Comparison of ENCODE assay signal across 1 cellular context in genomic region chr12:89379100-89379838, GRCh38.
A peak's percentile ranks its signal among the peaks of the same experiment; 100 is the strongest.
TF ChIP-seq lines count a peak whose summit lies in the region.

No MANE protein-coding gene starts in this region.

TF ChIP-seq in HepG2, 621 proteins besides CTCF, POLR2A, EP300 and RAD21 (continued from another document and continues in another):
- TF ChIP-seq ZNF710 (CRISPR knock-in tag; IDR thresholded peaks at IDR 0.05; ENCODE audit: borderline replicate concordance), result no peak
- peak; percentile 33; the same call in 1 of the 2 replicates for TF ChIP-seq SIX4 (CRISPR knock-in tag; IDR thresholded peaks at IDR 0.05)
- TF ChIP-seq ISX (CRISPR knock-in tag; conservative IDR thresholded peaks at IDR 0.05), result no peak
- no peak for TF ChIP-seq ZNF407 (CRISPR knock-in tag; IDR thresholded peaks at IDR 0.05; ENCODE audit: not compliant biosample characterization)
- TF ChIP-seq, protein P1, sequence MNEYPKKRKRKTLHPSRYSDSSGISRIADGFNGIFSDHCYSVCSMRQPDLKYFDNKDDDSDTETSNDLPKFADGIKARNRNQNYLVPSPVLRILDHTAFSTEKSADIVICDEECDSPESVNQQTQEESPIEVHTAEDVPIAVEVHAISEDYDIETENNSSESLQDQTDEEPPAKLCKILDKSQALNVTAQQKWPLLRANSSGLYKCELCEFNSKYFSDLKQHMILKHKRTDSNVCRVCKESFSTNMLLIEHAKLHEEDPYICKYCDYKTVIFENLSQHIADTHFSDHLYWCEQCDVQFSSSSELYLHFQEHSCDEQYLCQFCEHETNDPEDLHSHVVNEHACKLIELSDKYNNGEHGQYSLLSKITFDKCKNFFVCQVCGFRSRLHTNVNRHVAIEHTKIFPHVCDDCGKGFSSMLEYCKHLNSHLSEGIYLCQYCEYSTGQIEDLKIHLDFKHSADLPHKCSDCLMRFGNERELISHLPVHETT (CRISPR knock-in tag; conservative IDR thresholded peaks at IDR 0.05), result no peak
- TF ChIP-seq NFIB (CRISPR knock-in tag; IDR thresholded peaks at IDR 0.05; ENCODE audit: borderline replicate concordance), result no peak
- 0 out of 2 replicates have a peak, but pooled peaks have one; percentile 10 for TF ChIP-seq THAP11 (CRISPR knock-in tag; IDR thresholded peaks at IDR 0.05)
- peak; percentile 76 for TF ChIP-seq MED1 (CRISPR knock-in tag; IDR thresholded peaks at IDR 0.05)
- TF ChIP-seq ZNF382 (CRISPR knock-in tag; IDR thresholded peaks at IDR 0.05; ENCODE audit: borderline replicate concordance), result no peak
- no peak for TF ChIP-seq JUN (CRISPR knock-in tag; IDR thresholded peaks at IDR 0.05)
- TF ChIP-seq NKX3-1 (CRISPR knock-in tag; IDR thresholded peaks at IDR 0.05), result no peak
- TF ChIP-seq ONECUT2 (CRISPR knock-in tag; IDR thresholded peaks at IDR 0.05), result no peak
- TF ChIP-seq ZBTB8A (CRISPR knock-in tag; IDR thresholded peaks at IDR 0.05; ENCODE audit: borderline replicate concordance, low read depth), result 0 out of 2 replicates have a peak, but pooled peaks have one; percentile 45
- TF ChIP-seq MEIS1 (CRISPR knock-in tag; IDR thresholded peaks at IDR 0.05; ENCODE audit: borderline replicate concordance), result 0 out of 2 replicates have a peak, but pooled peaks have one; percentile 31
- TF ChIP-seq ARID3A (IDR thresholded peaks at IDR 0.05; ENCODE audit: low read depth, low read length), result peak; percentile 62
- TF ChIP-seq, protein P2, sequence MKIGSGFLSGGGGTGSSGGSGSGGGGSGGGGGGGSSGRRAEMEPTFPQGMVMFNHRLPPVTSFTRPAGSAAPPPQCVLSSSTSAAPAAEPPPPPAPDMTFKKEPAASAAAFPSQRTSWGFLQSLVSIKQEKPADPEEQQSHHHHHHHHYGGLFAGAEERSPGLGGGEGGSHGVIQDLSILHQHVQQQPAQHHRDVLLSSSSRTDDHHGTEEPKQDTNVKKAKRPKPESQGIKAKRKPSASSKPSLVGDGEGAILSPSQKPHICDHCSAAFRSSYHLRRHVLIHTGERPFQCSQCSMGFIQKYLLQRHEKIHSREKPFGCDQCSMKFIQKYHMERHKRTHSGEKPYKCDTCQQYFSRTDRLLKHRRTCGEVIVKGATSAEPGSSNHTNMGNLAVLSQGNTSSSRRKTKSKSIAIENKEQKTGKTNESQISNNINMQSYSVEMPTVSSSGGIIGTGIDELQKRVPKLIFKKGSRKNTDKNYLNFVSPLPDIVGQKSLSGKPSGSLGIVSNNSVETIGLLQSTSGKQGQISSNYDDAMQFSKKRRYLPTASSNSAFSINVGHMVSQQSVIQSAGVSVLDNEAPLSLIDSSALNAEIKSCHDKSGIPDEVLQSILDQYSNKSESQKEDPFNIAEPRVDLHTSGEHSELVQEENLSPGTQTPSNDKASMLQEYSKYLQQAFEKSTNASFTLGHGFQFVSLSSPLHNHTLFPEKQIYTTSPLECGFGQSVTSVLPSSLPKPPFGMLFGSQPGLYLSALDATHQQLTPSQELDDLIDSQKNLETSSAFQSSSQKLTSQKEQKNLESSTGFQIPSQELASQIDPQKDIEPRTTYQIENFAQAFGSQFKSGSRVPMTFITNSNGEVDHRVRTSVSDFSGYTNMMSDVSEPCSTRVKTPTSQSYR (CRISPR knock-in tag; IDR thresholded peaks at IDR 0.05; ENCODE audit: borderline replicate concordance), result peak; percentile 79; the same call in 1 of the 2 replicates
- TF ChIP-seq RARG (CRISPR knock-in tag; IDR thresholded peaks at IDR 0.05; ENCODE audit: low read depth), result 0 out of 2 replicates have a peak, but pooled peaks have one; percentile 35
- TF ChIP-seq, protein P3, sequence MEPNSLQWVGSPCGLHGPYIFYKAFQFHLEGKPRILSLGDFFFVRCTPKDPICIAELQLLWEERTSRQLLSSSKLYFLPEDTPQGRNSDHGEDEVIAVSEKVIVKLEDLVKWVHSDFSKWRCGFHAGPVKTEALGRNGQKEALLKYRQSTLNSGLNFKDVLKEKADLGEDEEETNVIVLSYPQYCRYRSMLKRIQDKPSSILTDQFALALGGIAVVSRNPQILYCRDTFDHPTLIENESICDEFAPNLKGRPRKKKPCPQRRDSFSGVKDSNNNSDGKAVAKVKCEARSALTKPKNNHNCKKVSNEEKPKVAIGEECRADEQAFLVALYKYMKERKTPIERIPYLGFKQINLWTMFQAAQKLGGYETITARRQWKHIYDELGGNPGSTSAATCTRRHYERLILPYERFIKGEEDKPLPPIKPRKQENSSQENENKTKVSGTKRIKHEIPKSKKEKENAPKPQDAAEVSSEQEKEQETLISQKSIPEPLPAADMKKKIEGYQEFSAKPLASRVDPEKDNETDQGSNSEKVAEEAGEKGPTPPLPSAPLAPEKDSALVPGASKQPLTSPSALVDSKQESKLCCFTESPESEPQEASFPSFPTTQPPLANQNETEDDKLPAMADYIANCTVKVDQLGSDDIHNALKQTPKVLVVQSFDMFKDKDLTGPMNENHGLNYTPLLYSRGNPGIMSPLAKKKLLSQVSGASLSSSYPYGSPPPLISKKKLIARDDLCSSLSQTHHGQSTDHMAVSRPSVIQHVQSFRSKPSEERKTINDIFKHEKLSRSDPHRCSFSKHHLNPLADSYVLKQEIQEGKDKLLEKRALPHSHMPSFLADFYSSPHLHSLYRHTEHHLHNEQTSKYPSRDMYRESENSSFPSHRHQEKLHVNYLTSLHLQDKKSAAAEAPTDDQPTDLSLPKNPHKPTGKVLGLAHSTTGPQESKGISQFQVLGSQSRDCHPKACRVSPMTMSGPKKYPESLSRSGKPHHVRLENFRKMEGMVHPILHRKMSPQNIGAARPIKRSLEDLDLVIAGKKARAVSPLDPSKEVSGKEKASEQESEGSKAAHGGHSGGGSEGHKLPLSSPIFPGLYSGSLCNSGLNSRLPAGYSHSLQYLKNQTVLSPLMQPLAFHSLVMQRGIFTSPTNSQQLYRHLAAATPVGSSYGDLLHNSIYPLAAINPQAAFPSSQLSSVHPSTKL (CRISPR knock-in tag; IDR thresholded peaks at IDR 0.05), result peak; percentile 81
- peak; percentile 38; the same call in 1 of the 2 replicates for TF ChIP-seq GATA4 (IDR thresholded peaks at IDR 0.05; ENCODE audit: borderline replicate concordance, low read depth)
- no peak for TF ChIP-seq SP4 (CRISPR knock-in tag; IDR thresholded peaks at IDR 0.05)
- peak; percentile 65; the same call in 1 of the 2 replicates for TF ChIP-seq MYPOP (CRISPR knock-in tag; IDR thresholded peaks at IDR 0.05)
- TF ChIP-seq, protein P4, sequence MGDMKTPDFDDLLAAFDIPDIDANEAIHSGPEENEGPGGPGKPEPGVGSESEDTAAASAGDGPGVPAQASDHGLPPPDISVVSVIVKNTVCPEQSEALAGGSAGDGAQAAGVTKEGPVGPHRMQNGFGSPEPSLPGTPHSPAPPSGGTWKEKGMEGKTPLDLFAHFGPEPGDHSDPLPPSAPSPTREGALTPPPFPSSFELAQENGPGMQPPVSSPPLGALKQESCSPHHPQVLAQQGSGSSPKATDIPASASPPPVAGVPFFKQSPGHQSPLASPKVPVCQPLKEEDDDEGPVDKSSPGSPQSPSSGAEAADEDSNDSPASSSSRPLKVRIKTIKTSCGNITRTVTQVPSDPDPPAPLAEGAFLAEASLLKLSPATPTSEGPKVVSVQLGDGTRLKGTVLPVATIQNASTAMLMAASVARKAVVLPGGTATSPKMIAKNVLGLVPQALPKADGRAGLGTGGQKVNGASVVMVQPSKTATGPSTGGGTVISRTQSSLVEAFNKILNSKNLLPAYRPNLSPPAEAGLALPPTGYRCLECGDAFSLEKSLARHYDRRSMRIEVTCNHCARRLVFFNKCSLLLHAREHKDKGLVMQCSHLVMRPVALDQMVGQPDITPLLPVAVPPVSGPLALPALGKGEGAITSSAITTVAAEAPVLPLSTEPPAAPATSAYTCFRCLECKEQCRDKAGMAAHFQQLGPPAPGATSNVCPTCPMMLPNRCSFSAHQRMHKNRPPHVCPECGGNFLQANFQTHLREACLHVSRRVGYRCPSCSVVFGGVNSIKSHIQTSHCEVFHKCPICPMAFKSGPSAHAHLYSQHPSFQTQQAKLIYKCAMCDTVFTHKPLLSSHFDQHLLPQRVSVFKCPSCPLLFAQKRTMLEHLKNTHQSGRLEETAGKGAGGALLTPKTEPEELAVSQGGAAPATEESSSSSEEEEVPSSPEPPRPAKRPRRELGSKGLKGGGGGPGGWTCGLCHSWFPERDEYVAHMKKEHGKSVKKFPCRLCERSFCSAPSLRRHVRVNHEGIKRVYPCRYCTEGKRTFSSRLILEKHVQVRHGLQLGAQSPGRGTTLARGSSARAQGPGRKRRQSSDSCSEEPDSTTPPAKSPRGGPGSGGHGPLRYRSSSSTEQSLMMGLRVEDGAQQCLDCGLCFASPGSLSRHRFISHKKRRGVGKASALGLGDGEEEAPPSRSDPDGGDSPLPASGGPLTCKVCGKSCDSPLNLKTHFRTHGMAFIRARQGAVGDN (CRISPR knock-in tag; IDR thresholded peaks at IDR 0.05), result no peak
- TF ChIP-seq ZFP36L1 (CRISPR knock-in tag; IDR thresholded peaks at IDR 0.05), result no peak
- TF ChIP-seq HDAC2 (CRISPR knock-in tag; IDR thresholded peaks at IDR 0.05), result peak; percentile 32; the same call in 1 of the 2 replicates
- no peak for TF ChIP-seq ESRRA (CRISPR knock-in tag; IDR thresholded peaks at IDR 0.05; ENCODE audit: low read depth)
- no peak for TF ChIP-seq ZNF839 (CRISPR knock-in tag; IDR thresholded peaks at IDR 0.05; ENCODE audit: borderline replicate concordance)
- peak; percentile 88 for TF ChIP-seq NFYB (CRISPR knock-in tag; IDR thresholded peaks at IDR 0.05)
